In the genomic region with DNA sequence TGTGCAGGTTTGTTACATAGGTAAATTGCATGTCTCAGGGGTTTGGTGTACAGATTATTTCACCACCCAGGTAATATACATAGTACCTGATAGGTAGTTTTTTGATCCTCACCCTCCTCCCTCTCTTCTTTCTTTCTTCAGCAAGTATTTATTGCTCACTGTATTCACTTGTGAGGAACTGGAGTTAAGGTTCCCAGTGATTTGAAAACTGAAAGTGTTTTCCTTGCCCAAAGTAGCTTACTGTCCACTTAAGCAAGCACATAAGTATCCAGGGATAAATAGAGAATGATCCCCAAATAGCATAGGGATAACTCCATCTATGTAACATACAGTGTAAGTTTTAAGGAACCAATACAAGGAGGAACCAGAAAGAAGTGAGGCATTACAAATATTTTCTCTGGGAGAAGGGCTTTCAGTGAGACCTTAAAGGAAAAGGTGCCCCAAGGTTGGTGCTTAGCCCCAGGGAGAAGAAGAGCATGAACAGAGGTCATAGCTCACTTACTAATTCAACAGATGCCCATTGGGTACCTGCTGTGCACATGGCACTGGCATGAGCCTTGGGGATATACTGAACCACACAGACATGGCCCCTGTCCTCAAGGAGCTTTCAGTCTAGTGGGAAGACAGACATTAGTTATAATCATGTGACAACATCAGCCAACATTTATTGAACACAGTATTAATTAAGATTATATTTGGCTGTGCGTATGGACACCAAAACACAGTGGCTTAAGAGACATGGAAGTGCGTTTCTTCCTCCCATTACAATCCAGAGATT, we compare ENCODE assay signal across 15 cellular contexts. TPM values are rescaled to one million over a fixed set of nuclear protein-coding genes. Genes with fewer than 3 reads are reported as not detected.
DNase-seq lines count a peak whose midpoint lies in the region; ATAC-seq and TF ChIP-seq lines count a peak whose summit lies in the region.
"Had no signal": no experiment of that assay in that cellular context is flagged by ENCODE, and none has a peak within 500 bp of the region (broad histone marks: within the 10 kb centered on the region; RNA-seq: fewer than 3 reads in every experiment).

No MANE protein-coding gene starts in this region.

- H3K9me3 ChIP-seq in left ventricle myocardium inferior (replicated peaks) (no peaks in the 10 kb centered on the region), fibroblast of lung (ENCODE audit: control insufficient read depth, insufficient read depth, low read depth, low read length) (no peaks in the 10 kb centered on the region), prostate gland (no peaks in the 10 kb centered on the region), vagina (no peaks in the 10 kb centered on the region)
- H3K9me3 ChIP-seq: ovary had no signal

- DNase-seq in left ventricle myocardium inferior = no peak
- DNase-seq in Right ventricle myocardium inferior (ENCODE audit: missing footprints) = no peak
- DNase-seq in fibroblast of lung (ENCODE audit: low read depth in 2 of 2) = peak; percentile 20 to 55
- DNase-seq in prostate gland (ENCODE audit: low spot score) = no peak
- no peak for DNase-seq in vagina (ENCODE audit: extremely low spot score in 2 of 2)
- DNase-seq in cortex of kidney (lab: John Stamatoyannopoulos, UW) = no peak
- no peak for DNase-seq in GM19238 (ENCODE audit: insufficient read length, low spot score)
- no peak for DNase-seq in 8988T
- DNase-seq: activated naive CD8-positive, alpha-beta T cell treated with anti-CD3 and anti-CD28 coated beads, Interleukin-2, amount 10 ng/mL, durations not matched to agents 7 days and 5 days; islet precursor cell; T-helper 9 cell had no signal

- H3K4me3 ChIP-seq in left ventricle myocardium inferior (peak overlapping the region; percentile 21), fibroblast of lung (replicated peaks in 1 of 4; ENCODE audit: control extremely low read depth in 1 of 4, insufficient read depth in 1 of 4, low read depth in 3 of 4, low read length in 4 of 4) (no peak overlapping the region), prostate gland (no peak overlapping the region), vagina (no peak overlapping the region)
- H3K4me3 ChIP-seq: ovary had no signal

- H3K36me3 ChIP-seq in left ventricle myocardium inferior = no peaks in the 10 kb centered on the region
- H3K36me3 ChIP-seq in fibroblast of lung (ENCODE audit: control insufficient read depth, insufficient read depth, low read length) = no peaks in the 10 kb centered on the region
- no peaks in the 10 kb centered on the region for H3K36me3 ChIP-seq in prostate gland
- no peaks in the 10 kb centered on the region for H3K36me3 ChIP-seq in vagina
- H3K36me3 ChIP-seq: ovary had no signal

- H3K27me3 ChIP-seq in left ventricle myocardium inferior (ENCODE audit: low read depth) (no peaks in the 10 kb centered on the region), fibroblast of lung (ENCODE audit: control insufficient read depth, insufficient read depth, low read length) (no peaks in the 10 kb centered on the region), prostate gland (replicated peaks; ENCODE audit: insufficient read depth) (no peaks in the 10 kb centered on the region), vagina (no peaks in the 10 kb centered on the region)
- H3K27me3 ChIP-seq: ovary had no signal

- H2AFZ ChIP-seq in fibroblast of lung (ENCODE audit: low read length) = no peak overlapping the region

- H3K9ac ChIP-seq in fibroblast of lung (ENCODE audit: insufficient read depth, low read length) = no peak overlapping the region

- WGBS in prostate gland = 95% methylated on average over 2 of the region's 2 CpGs

- H4K20me1 ChIP-seq in fibroblast of lung (ENCODE audit: control insufficient read depth, extremely low read depth, insufficient read depth, low read length) = no peaks in the 10 kb centered on the region

- TF ChIP-seq CTCF in left ventricle myocardium inferior (IDR thresholded peaks at IDR 0.05; ENCODE audit: borderline replicate concordance) (no peak), fibroblast of lung (conservative IDR thresholded peaks at IDR 0.05 in 1 of 2, IDR thresholded peaks at IDR 0.05 in 1 of 2; ENCODE audit: low read depth in 1 of 2, low read length in 2 of 2) (no peak), prostate gland (IDR thresholded peaks at IDR 0.05) (no peak), vagina (IDR thresholded peaks at IDR 0.05) (no peak)

- H3K27ac ChIP-seq in left ventricle myocardium inferior (replicated peaks) = peak overlapping the region; percentile 93
- H3K27ac ChIP-seq in fibroblast of lung (ENCODE audit: insufficient read depth, low read length) = peak overlapping the region; percentile 32
- peak overlapping the region; percentile 39 to 66 for H3K27ac ChIP-seq in prostate gland
- peak overlapping the region; percentile 83 for H3K27ac ChIP-seq in vagina

- H3K4me1 ChIP-seq in left ventricle myocardium inferior (peaks cover 56% of the 10 kb centered on the region), fibroblast of lung (ENCODE audit: control insufficient read depth, extremely low read depth, insufficient read depth, low read length) (peaks cover 9% of the 10 kb centered on the region), prostate gland (replicated peaks) (no peaks in the 10 kb centered on the region), vagina (peaks cover 31% of the 10 kb centered on the region)

- no peak for TF ChIP-seq POLR2A in prostate gland (IDR thresholded peaks at IDR 0.05)
- TF ChIP-seq POLR2A in vagina (IDR thresholded peaks at IDR 0.05) = no peak

- H3K4me2 ChIP-seq in fibroblast of lung (ENCODE audit: extremely low read depth, insufficient read depth, low read length) = no peak overlapping the region

- H3K79me2 ChIP-seq in fibroblast of lung (ENCODE audit: control insufficient read depth, insufficient read depth, low read length) = no peaks in the 10 kb centered on the region

- intact Hi-C loops in left ventricle myocardium inferior (cut with micrococcal nuclease) = no loop called here
- intact Hi-C loops in Right ventricle myocardium inferior (cut with DNase I) = loop anchor here (5.0 to 10.0 kb wide), 2 partner anchors 49 to 389 kb away; no protein-coding TSS in a partner anchor
- intact Hi-C loops in prostate gland (cut with DNase I) = no loop called here
- intact Hi-C loops in vagina (cut with DNase I) = no loop called here

- ATAC-seq in Right ventricle myocardium inferior = no peak

RNA-seq across cellular contexts. Expression of a gene that starts 17.0 kb away (rescaled TPM):
- total RNA-seq in left ventricle myocardium inferior = 809 TPM
- 322 TPM for total RNA-seq in Right ventricle myocardium inferior
- total RNA-seq in fibroblast of lung = not detected in 2 replicates
- 0.16 and 1.3 TPM in 2 replicates for polyA plus RNA-seq in fibroblast of lung
- polyA plus RNA-seq in fibroblast of lung (2012) = 1.4 TPM in 1 of 2 replicates, not detected in the other
- not detected in 2 replicates for polyA minus RNA-seq in fibroblast of lung (ENCODE audit: low replicate concordance)
- 1 to 10 TPM in 1 of 2 donors, not detected in 1; 4.3 TPM for total RNA-seq in prostate gland
- not detected for total RNA-seq in vagina
- total RNA-seq: activated CD8-positive, alpha-beta memory T cell treated with anti-CD3 and anti-CD28 coated beads for 36 hours; activated naive CD8-positive, alpha-beta T cell treated with anti-CD3 and anti-CD28 coated beads, Interleukin-2, amount 10 ng/mL, durations not matched to agents 7 days and 5 days; Daoy; epithelial cell of proximal tubule had no signal

RNA-seq across cellular contexts. Expression of a gene that starts 27.5 kb away (rescaled TPM):
- total RNA-seq in left ventricle myocardium inferior (3.3 TPM), Right ventricle myocardium inferior (3.8 TPM), fibroblast of lung (13.1 and 22.0 TPM in 2 replicates), prostate gland (10 to 100 TPM in 1 of 2 donors, 1 to 10 TPM in 1; 3.4 to 12.4 TPM), vagina (6.1 TPM)
- polyA plus RNA-seq in fibroblast of lung = 10.4 and 23.3 TPM in 2 replicates
- 7.3 and 17.8 TPM in 2 replicates for polyA plus RNA-seq in fibroblast of lung (2012)
- 20.0 and 45.1 TPM in 2 replicates for polyA minus RNA-seq in fibroblast of lung (ENCODE audit: low replicate concordance)

RNA-seq across cellular contexts. Expression of a gene that starts 37.0 kb away (rescaled TPM):
- total RNA-seq in left ventricle myocardium inferior (92.4 TPM), Right ventricle myocardium inferior (88.9 TPM), fibroblast of lung (81.9 and 106 TPM in 2 replicates), prostate gland (10 to 100 TPM; 32.2 to 76.9 TPM), vagina (91.1 TPM)
- 137 TPM in 2 replicates for polyA plus RNA-seq in fibroblast of lung
- polyA plus RNA-seq in fibroblast of lung (2012) = 81.6 and 85.5 TPM in 2 replicates
- 71.1 and 102 TPM in 2 replicates for polyA minus RNA-seq in fibroblast of lung (ENCODE audit: low replicate concordance)

Comparison
In these comparisons a context has a peak if more than half of its experiments do, and no peak if none do; other contexts are left out.
1. DNase-seq: peak in fibroblast of lung (2 of 2); none in left ventricle myocardium inferior (single experiment), Right ventricle myocardium inferior (single experiment), prostate gland (single experiment), vagina (0 of 2), cortex of kidney (single experiment), GM19238 (single experiment) and 8988T (single experiment).
2. H3K27ac ChIP-seq: peak in every context shown above with its lines; median percentile 93 in left ventricle myocardium inferior; 83 in vagina; 52 in prostate gland; 32 in fibroblast of lung.
3. RNA of a gene that starts 17.0 kb away (total RNA-seq): 809 TPM in left ventricle myocardium inferior (single experiment) and 322 TPM in Right ventricle myocardium inferior (single experiment); 4.3 TPM in prostate gland, not detected in fibroblast of lung and not detected in vagina (single experiment); every median in the first group is over 10 times any median in the second.